ENCODE assay signal across 1 cellular context in genomic region chr9:72149231-72149975, GRCh38.
A peak's percentile ranks its signal among the peaks of the same experiment; 100 is the strongest.
TF ChIP-seq lines count a peak whose summit lies in the region.

Gene GDA (plus strand): TSS chr9:72149440. CDS start chr9:72149560, 120 bp downstream.

TF ChIP-seq in HepG2, 621 proteins besides CTCF, POLR2A, EP300 and RAD21 (continued from another document and continues in another):
- TF ChIP-seq NFAT5 (CRISPR knock-in tag; IDR thresholded peaks at IDR 0.05) (peak; percentile 49; the same call in 1 of the 2 replicates), ZNF543 (CRISPR knock-in tag; IDR thresholded peaks at IDR 0.05) (no peak), ZBTB38 (CRISPR knock-in tag; IDR thresholded peaks at IDR 0.05) (peak; percentile 84), ZSCAN25 (CRISPR knock-in tag; IDR thresholded peaks at IDR 0.05) (no peak; the same call in 1 of the 2 replicates), TAF1 (CRISPR knock-in tag; IDR thresholded peaks at IDR 0.05) (peak; percentile 25; the same call in 1 of the 2 replicates), SIX4 (CRISPR knock-in tag; IDR thresholded peaks at IDR 0.05) (no peak), ZNF549 (CRISPR knock-in tag; IDR thresholded peaks at IDR 0.05) (no peak), ISX (CRISPR knock-in tag; conservative IDR thresholded peaks at IDR 0.05) (no peak), ONECUT2 (CRISPR knock-in tag; IDR thresholded peaks at IDR 0.05) (peak; percentile 41; the same call in 1 of the 2 replicates), NCOA1 (CRISPR knock-in tag; IDR thresholded peaks at IDR 0.05) (no peak), ZNF703 (CRISPR knock-in tag; IDR thresholded peaks at IDR 0.05; ENCODE audit: borderline replicate concordance) (peak; percentile 74; the same call in 1 of the 2 replicates), ZNF883 (CRISPR knock-in tag; IDR thresholded peaks at IDR 0.05; ENCODE audit: not compliant biosample characterization) (peak; percentile 97), BHLHE40 (IDR thresholded peaks at IDR 0.05; ENCODE audit: low read length) (no peak), ZSCAN31 (CRISPR knock-in tag; IDR thresholded peaks at IDR 0.05; ENCODE audit: low read depth) (no peak), BCL6 (CRISPR knock-in tag; IDR thresholded peaks at IDR 0.05) (peak; percentile 44), ZBTB25 (CRISPR knock-in tag; IDR thresholded peaks at IDR 0.05) (no peak), ZNF790 (CRISPR knock-in tag; IDR thresholded peaks at IDR 0.05; ENCODE audit: borderline replicate concordance) (no peak), SKIL (CRISPR knock-in tag; IDR thresholded peaks at IDR 0.05; ENCODE audit: borderline replicate concordance) (0 out of 2 replicates have a peak, but pooled peaks have one; percentile 37), ZNF850 (CRISPR knock-in tag; conservative IDR thresholded peaks at IDR 0.05) (no peak), IKZF1 (IDR thresholded peaks at IDR 0.05) (no peak), KDM1A (CRISPR knock-in tag; IDR thresholded peaks at IDR 0.05) (no peak), HDAC1 (CRISPR knock-in tag; IDR thresholded peaks at IDR 0.05) (peak; percentile 56; the same call in 1 of the 2 replicates), ZNF713 (CRISPR knock-in tag; IDR thresholded peaks at IDR 0.05) (no peak), POLR2G (IDR thresholded peaks at IDR 0.05; ENCODE audit: low read depth, low read length) (no peak), SMARCE1 (IDR thresholded peaks at IDR 0.05; ENCODE audit: borderline replicate concordance) (no peak), MTA1 (CRISPR knock-in tag; IDR thresholded peaks at IDR 0.05; ENCODE audit: borderline replicate concordance) (peak; percentile 97), TBX2 (CRISPR knock-in tag; IDR thresholded peaks at IDR 0.05; ENCODE audit: borderline replicate concordance) (peak; percentile 71), HNRNPUL1 (IDR thresholded peaks at IDR 0.05; ENCODE audit: low read depth, low read length) (no peak), GMEB1 (CRISPR knock-in tag; IDR thresholded peaks at IDR 0.05; ENCODE audit: borderline replicate concordance) (0 out of 2 replicates have a peak, but pooled peaks have one; percentile 26), TP53 (CRISPR knock-in tag; conservative IDR thresholded peaks at IDR 0.05) (no peak), HES4 (CRISPR knock-in tag; IDR thresholded peaks at IDR 0.05; ENCODE audit: borderline replicate concordance) (0 out of 2 replicates have a peak, but pooled peaks have one; percentile 54), FOSL1 (CRISPR knock-in tag; IDR thresholded peaks at IDR 0.05; ENCODE audit: borderline replicate concordance) (no peak), JUND (CRISPR knock-in tag; IDR thresholded peaks at IDR 0.05) (no peak), TBP (CRISPR knock-in tag; IDR thresholded peaks at IDR 0.05) (no peak), ZNF562 (CRISPR knock-in tag; IDR thresholded peaks at IDR 0.05; ENCODE audit: borderline replicate concordance) (no peak), ATM (IDR thresholded peaks at IDR 0.05; ENCODE audit: borderline replicate concordance) (no peak), UBTF (CRISPR knock-in tag; IDR thresholded peaks at IDR 0.05) (peak; percentile 90), ZNF616 (CRISPR knock-in tag; IDR thresholded peaks at IDR 0.05; ENCODE audit: low read depth) (peak; percentile 75), HNRNPLL (IDR thresholded peaks at IDR 0.05; ENCODE audit: low read depth, low read length, poor library complexity, severe bottlenecking) (peak; percentile 99), ZNF326 (CRISPR knock-in tag; IDR thresholded peaks at IDR 0.05; ENCODE audit: borderline replicate concordance) (no peak), TAF15 (IDR thresholded peaks at IDR 0.05; ENCODE audit: low read depth, low read length, poor library complexity, severe bottlenecking) (no peak), NFIC (IDR thresholded peaks at IDR 0.05; ENCODE audit: low read length) (no peak), XRCC5 (optimal IDR thresholded peaks at IDR 0.05; ENCODE audit: low read length) (no peak), ELF3 (CRISPR knock-in tag; IDR thresholded peaks at IDR 0.05) (peak; percentile 10; the same call in 1 of the 2 replicates), ZNF749 (CRISPR knock-in tag; IDR thresholded peaks at IDR 0.05; ENCODE audit: borderline replicate concordance) (no peak), HOXA7 (CRISPR knock-in tag; IDR thresholded peaks at IDR 0.05) (no peak), PHF20 (CRISPR knock-in tag; IDR thresholded peaks at IDR 0.05) (no peak), ZNF773 (CRISPR knock-in tag; IDR thresholded peaks at IDR 0.05; ENCODE audit: borderline replicate concordance) (0 out of 2 replicates have a peak, but pooled peaks have one; percentile 76), DRAP1 (CRISPR knock-in tag; IDR thresholded peaks at IDR 0.05) (no peak), TCF7L2 (IDR thresholded peaks at IDR 0.05; ENCODE audit: low read depth, low read length) (no peak), ZNF253 (CRISPR knock-in tag; IDR thresholded peaks at IDR 0.05; ENCODE audit: borderline replicate concordance) (no peak), ZNF232 (CRISPR knock-in tag; IDR thresholded peaks at IDR 0.05; ENCODE audit: borderline replicate concordance) (peak; percentile 90)
- TF ChIP-seq, protein P1, sequence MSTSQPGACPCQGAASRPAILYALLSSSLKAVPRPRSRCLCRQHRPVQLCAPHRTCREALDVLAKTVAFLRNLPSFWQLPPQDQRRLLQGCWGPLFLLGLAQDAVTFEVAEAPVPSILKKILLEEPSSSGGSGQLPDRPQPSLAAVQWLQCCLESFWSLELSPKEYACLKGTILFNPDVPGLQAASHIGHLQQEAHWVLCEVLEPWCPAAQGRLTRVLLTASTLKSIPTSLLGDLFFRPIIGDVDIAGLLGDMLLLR (CRISPR knock-in tag; IDR thresholded peaks at IDR 0.05): no peak
- TF ChIP-seq, protein P2, sequence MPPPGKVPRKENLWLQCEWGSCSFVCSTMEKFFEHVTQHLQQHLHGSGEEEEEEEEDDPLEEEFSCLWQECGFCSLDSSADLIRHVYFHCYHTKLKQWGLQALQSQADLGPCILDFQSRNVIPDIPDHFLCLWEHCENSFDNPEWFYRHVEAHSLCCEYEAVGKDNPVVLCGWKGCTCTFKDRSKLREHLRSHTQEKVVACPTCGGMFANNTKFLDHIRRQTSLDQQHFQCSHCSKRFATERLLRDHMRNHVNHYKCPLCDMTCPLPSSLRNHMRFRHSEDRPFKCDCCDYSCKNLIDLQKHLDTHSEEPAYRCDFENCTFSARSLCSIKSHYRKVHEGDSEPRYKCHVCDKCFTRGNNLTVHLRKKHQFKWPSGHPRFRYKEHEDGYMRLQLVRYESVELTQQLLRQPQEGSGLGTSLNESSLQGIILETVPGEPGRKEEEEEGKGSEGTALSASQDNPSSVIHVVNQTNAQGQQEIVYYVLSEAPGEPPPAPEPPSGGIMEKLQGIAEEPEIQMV (CRISPR knock-in tag; IDR thresholded peaks at IDR 0.05; ENCODE audit: low read depth): no peak
- TF ChIP-seq, protein P3, sequence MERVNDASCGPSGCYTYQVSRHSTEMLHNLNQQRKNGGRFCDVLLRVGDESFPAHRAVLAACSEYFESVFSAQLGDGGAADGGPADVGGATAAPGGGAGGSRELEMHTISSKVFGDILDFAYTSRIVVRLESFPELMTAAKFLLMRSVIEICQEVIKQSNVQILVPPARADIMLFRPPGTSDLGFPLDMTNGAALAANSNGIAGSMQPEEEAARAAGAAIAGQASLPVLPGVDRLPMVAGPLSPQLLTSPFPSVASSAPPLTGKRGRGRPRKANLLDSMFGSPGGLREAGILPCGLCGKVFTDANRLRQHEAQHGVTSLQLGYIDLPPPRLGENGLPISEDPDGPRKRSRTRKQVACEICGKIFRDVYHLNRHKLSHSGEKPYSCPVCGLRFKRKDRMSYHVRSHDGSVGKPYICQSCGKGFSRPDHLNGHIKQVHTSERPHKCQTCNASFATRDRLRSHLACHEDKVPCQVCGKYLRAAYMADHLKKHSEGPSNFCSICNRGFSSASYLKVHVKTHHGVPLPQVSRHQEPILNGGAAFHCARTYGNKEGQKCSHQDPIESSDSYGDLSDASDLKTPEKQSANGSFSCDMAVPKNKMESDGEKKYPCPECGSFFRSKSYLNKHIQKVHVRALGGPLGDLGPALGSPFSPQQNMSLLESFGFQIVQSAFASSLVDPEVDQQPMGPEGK (CRISPR knock-in tag; IDR thresholded peaks at IDR 0.05): 0 out of 2 replicates have a peak, but pooled peaks have one; percentile 25
